ENCODE assay signal across 12 cellular contexts in genomic region chrX:149520636-149521277, GRCh38. TPM values are rescaled to one million over a fixed set of nuclear protein-coding genes. Genes with fewer than 3 reads are reported as not detected.
A peak's percentile ranks its signal among the peaks of the same experiment; 100 is the strongest.
DNase-seq lines count a peak whose midpoint lies in the region; ATAC-seq and TF ChIP-seq lines count a peak whose summit lies in the region.
"Not testable (repeated sequence)": the region's sequence is repeated elsewhere in the genome, so short reads cannot be mapped to it uniquely, and the experiment has no call there.
"Had no signal": no experiment of that assay in that cellular context is flagged by ENCODE, and none has a peak within 500 bp of the region (broad histone marks: within the 10 kb centered on the region; RNA-seq: fewer than 3 reads in every experiment).

No MANE protein-coding gene starts in this region.

- POLR2A ChIA-PET in CD4-positive, alpha-beta T cell (lab: Charles Lee) = interaction anchor here (2.0 to 2.8 kb wide), 2 partner anchors 16 to 19 kb away, joined by 9 to 21 read pairs; partner anchors contain the start of genes EOLA1 and IDS
- POLR2A ChIA-PET in activated CD8-positive, alpha-beta T cell treated with anti-CD3 and anti-CD28 coated beads, Interleukin-2, amount 10 ng/mL, durations not matched to agents 7 days and 5 days (lab: Charles Lee) = not testable (repeated sequence)

- CTCF ChIA-PET in CD4-positive, alpha-beta T cell (lab: Charles Lee) = interaction anchor here (1.6 to 2.4 kb wide), 2 partner anchors 9 to 19 kb away, joined by 3 to 9 read pairs; no protein-coding TSS in a partner anchor
- CTCF ChIA-PET in activated CD8-positive, alpha-beta T cell treated with anti-CD3 and anti-CD28 coated beads, Interleukin-2, amount 10 ng/mL, durations not matched to agents 7 days and 5 days (lab: Charles Lee) = interaction anchor here (2.1 to 3.0 kb wide), 2 partner anchors 9 to 16 kb away, joined by 7 to 46 read pairs; partner anchors contain the start of gene IDS

- peaks cover 37% of the 10 kb centered on the region for H3K4me1 Mint-ChIP-seq in CD4-positive, alpha-beta T cell (ENCODE audit: low read depth)
- H3K4me1 Mint-ChIP-seq in HFFc6 (ENCODE audit: low read depth) (peaks cover 10% of the 10 kb centered on the region), T-helper 17 cell (peaks cover 19% of the 10 kb centered on the region)
- H3K4me1 Mint-ChIP-seq in activated CD8-positive, alpha-beta T cell treated with anti-CD3 and anti-CD28 coated beads, Interleukin-2, amount 10 ng/mL, durations not matched to agents 7 days and 5 days (ENCODE audit: low read depth) = peaks cover 71% of the 10 kb centered on the region
- peaks cover 36% of the 10 kb centered on the region for H3K4me1 Mint-ChIP-seq in activated naive CD8-positive, alpha-beta T cell (ENCODE audit: low read depth)
- peaks cover 29 to 43% of the 10 kb centered on the region in 2 donors for H3K4me1 Mint-ChIP-seq in effector memory CD8-positive, alpha-beta T cell (ENCODE audit: low read depth in 2 of 2)
- H3K4me1 Mint-ChIP-seq in natural killer cell treated with Interleukin-12 subunit alpha and Interleukin-12 subunit beta and Interleukin-15 and Interleukin-18, amount 100 ng/mL, for 72 hours (ENCODE audit: low read depth in 2 of 2) = peaks cover 35 to 55% of the 10 kb centered on the region in 2 donors

- peak overlapping the region; percentile 59 for H3K27ac Mint-ChIP-seq in CD4-positive, alpha-beta T cell
- not testable (repeated sequence) for H3K27ac Mint-ChIP-seq in HFFc6; activated naive CD8-positive, alpha-beta T cell
- H3K27ac Mint-ChIP-seq in T-helper 17 cell = peak overlapping the region; percentile 85
- H3K27ac Mint-ChIP-seq in activated CD8-positive, alpha-beta T cell treated with anti-CD3 and anti-CD28 coated beads, Interleukin-2, amount 10 ng/mL, durations not matched to agents 7 days and 5 days = peak overlapping the region; percentile 85
- H3K27ac Mint-ChIP-seq in effector memory CD8-positive, alpha-beta T cell = peak overlapping the region; percentile 79 to 90
- peak overlapping the region; percentile 14 to 43 for H3K27ac Mint-ChIP-seq in natural killer cell treated with Interleukin-12 subunit alpha and Interleukin-12 subunit beta and Interleukin-15 and Interleukin-18, amount 100 ng/mL, for 72 hours

- DNase-seq in CD4-positive, alpha-beta T cell; T-helper 17 cell; activated CD8-positive, alpha-beta T cell treated with anti-CD3 and anti-CD28 coated beads, Interleukin-2, amount 10 ng/mL, durations not matched to agents 7 days and 5 days; effector memory CD8-positive, alpha-beta T cell; natural killer cell treated with Interleukin-12 subunit alpha and Interleukin-12 subunit beta and Interleukin-15 and Interleukin-18, amount 100 ng/mL, for 72 hours (ENCODE audit: low spot score): not testable (repeated sequence)
- peak; percentile 14 for DNase-seq in HFFc6
- DNase-seq in fibroblast of the aortic adventitia (ENCODE audit: low read depth) = peak; percentile 46

- not testable (repeated sequence) for ATAC-seq in CD4-positive, alpha-beta T cell (ENCODE audit: poor library complexity); T-helper 17 cell; activated CD8-positive, alpha-beta T cell treated with anti-CD3 and anti-CD28 coated beads, Interleukin-2, amount 10 ng/mL, durations not matched to agents 7 days and 5 days; effector memory CD8-positive, alpha-beta T cell (replicated peaks); natural killer cell treated with Interleukin-12 subunit alpha and Interleukin-12 subunit beta and Interleukin-15 and Interleukin-18, amount 100 ng/mL, for 72 hours

- not testable (repeated sequence) for H3K27me3 Mint-ChIP-seq in CD4-positive, alpha-beta T cell; HFFc6 (ENCODE audit: insufficient read depth); T-helper 17 cell; activated CD8-positive, alpha-beta T cell treated with anti-CD3 and anti-CD28 coated beads, Interleukin-2, amount 10 ng/mL, durations not matched to agents 7 days and 5 days (ENCODE audit: low read depth); activated naive CD8-positive, alpha-beta T cell; effector memory CD8-positive, alpha-beta T cell; natural killer cell treated with Interleukin-12 subunit alpha and Interleukin-12 subunit beta and Interleukin-15 and Interleukin-18, amount 100 ng/mL, for 72 hours

- H3K27ac ChIP-seq in CD4-positive, alpha-beta T cell (ENCODE audit: low read depth, low read length) = not testable (repeated sequence)

- not testable (repeated sequence) for H3K9me3 Mint-ChIP-seq in CD4-positive, alpha-beta T cell; HFFc6; activated CD8-positive, alpha-beta T cell treated with anti-CD3 and anti-CD28 coated beads, Interleukin-2, amount 10 ng/mL, durations not matched to agents 7 days and 5 days (ENCODE audit: insufficient read depth); activated naive CD8-positive, alpha-beta T cell (ENCODE audit: low read depth); effector memory CD8-positive, alpha-beta T cell; natural killer cell treated with Interleukin-12 subunit alpha and Interleukin-12 subunit beta and Interleukin-15 and Interleukin-18, amount 100 ng/mL, for 72 hours

- peak overlapping the region; percentile 73 for H3K4me3 Mint-ChIP-seq in CD4-positive, alpha-beta T cell
- H3K4me3 Mint-ChIP-seq in HFFc6 = not testable (repeated sequence)
- peak overlapping the region; percentile 82 for H3K4me3 Mint-ChIP-seq in T-helper 17 cell
- peak overlapping the region; percentile 6 for H3K4me3 Mint-ChIP-seq in activated CD8-positive, alpha-beta T cell treated with anti-CD3 and anti-CD28 coated beads, Interleukin-2, amount 10 ng/mL, durations not matched to agents 7 days and 5 days
- peak overlapping the region; percentile 61 for H3K4me3 Mint-ChIP-seq in activated naive CD8-positive, alpha-beta T cell
- H3K4me3 Mint-ChIP-seq in effector memory CD8-positive, alpha-beta T cell = peak overlapping the region; percentile 65 to 68
- peak overlapping the region; percentile 53 for H3K4me3 Mint-ChIP-seq in natural killer cell treated with Interleukin-12 subunit alpha and Interleukin-12 subunit beta and Interleukin-15 and Interleukin-18, amount 100 ng/mL, for 72 hours

- intact Hi-C loops in CD4-positive, alpha-beta T cell (cut with DNase I, micrococcal nuclease) = loop anchor here in 1 of 2 experiments (2.0 kb wide), 1 partner anchor 16 kb away; the partner anchor contains the start of gene IDS

- not testable (repeated sequence) for TF ChIP-seq CTCF in CD4-positive, alpha-beta T cell (IDR thresholded peaks at IDR 0.05); HFFc6 (IDR thresholded peaks at IDR 0.05); fibroblast of the aortic adventitia (IDR thresholded peaks at IDR 0.05; ENCODE audit: insufficient read depth, low read length)

- H3K27me3 ChIP-seq in CD4-positive, alpha-beta T cell (ENCODE audit: control insufficient read depth, insufficient read depth, low read length) = not testable (repeated sequence)

- H3K36me3 Mint-ChIP-seq in CD4-positive, alpha-beta T cell (ENCODE audit: low read depth); HFFc6 (ENCODE audit: low read depth); T-helper 17 cell (ENCODE audit: low read depth); activated naive CD8-positive, alpha-beta T cell; natural killer cell treated with Interleukin-12 subunit alpha and Interleukin-12 subunit beta and Interleukin-15 and Interleukin-18, amount 100 ng/mL, for 72 hours: not testable (repeated sequence)
- peaks cover 10% of the 10 kb centered on the region for H3K36me3 Mint-ChIP-seq in activated CD8-positive, alpha-beta T cell treated with anti-CD3 and anti-CD28 coated beads, Interleukin-2, amount 10 ng/mL, durations not matched to agents 7 days and 5 days (ENCODE audit: low read depth)
- H3K36me3 Mint-ChIP-seq in effector memory CD8-positive, alpha-beta T cell (ENCODE audit: insufficient read depth) = peaks cover 23% of the 10 kb centered on the region

- H3K9me3 ChIP-seq in CD4-positive, alpha-beta T cell (ENCODE audit: control insufficient read depth, low read length); T-helper 17 cell (ENCODE audit: control insufficient read depth, low read length, poor library complexity, severe bottlenecking): not testable (repeated sequence)

- H3K4me3 ChIP-seq in fibroblast of the aortic adventitia (ENCODE audit: low read depth, low read length) = not testable (repeated sequence)

RNA-seq across cellular contexts. Expression of gene IDS, which starts 15.7 kb away (rescaled TPM):
- total RNA-seq in CD4-positive, alpha-beta T cell = 100 to 1,000 TPM; 256 to 260 TPM
- 10 to 100 TPM; 38.4 to 70.9 (median 55.1) TPM for total RNA-seq in HFFc6 (2021; fragmentation: NEBNext Ultra II Directional; extraction: Animal tissue kit (Norgen Biotek cat#: 25700))
- total RNA-seq in T-helper 17 cell = 100 to 1,000 TPM; 346 to 507 TPM
- total RNA-seq in activated CD8-positive, alpha-beta T cell treated with anti-CD3 and anti-CD28 coated beads, Interleukin-2, amount 10 ng/mL, durations not matched to agents 7 days and 5 days = 10 to 100 TPM; 47.2 to 50.8 TPM
- total RNA-seq in fibroblast of the aortic adventitia (ENCODE audit: low replicate concordance) = 16.8 and 63.3 TPM in 2 replicates
- total RNA-seq in natural killer cell treated with Interleukin-12 subunit alpha and Interleukin-12 subunit beta and Interleukin-15 and Interleukin-18, amount 100 ng/mL, for 72 hours = 100 to 1,000 TPM in 1 of 2 donors, 10 to 100 TPM in 1; 96.0 to 129 TPM

RNA-seq across cellular contexts. Expression of gene EOLA1, which starts 20.1 kb away (rescaled TPM):
- 10 to 100 TPM; 63.1 to 68.5 TPM for total RNA-seq in CD4-positive, alpha-beta T cell
- total RNA-seq in HFFc6 (2021; fragmentation: NEBNext Ultra II Directional; extraction: Animal tissue kit (Norgen Biotek cat#: 25700)) = 10 to 100 TPM; 11.3 to 15.4 (median 13.6) TPM
- 10 to 100 TPM; 66.3 to 72.5 TPM for total RNA-seq in T-helper 17 cell
- 10 to 100 TPM; 45.2 to 46.5 TPM for total RNA-seq in activated CD8-positive, alpha-beta T cell treated with anti-CD3 and anti-CD28 coated beads, Interleukin-2, amount 10 ng/mL, durations not matched to agents 7 days and 5 days
- 11.1 and 19.4 TPM in 2 replicates for total RNA-seq in fibroblast of the aortic adventitia (ENCODE audit: low replicate concordance)
- 10 to 100 TPM; 32.1 to 35.0 TPM for total RNA-seq in natural killer cell treated with Interleukin-12 subunit alpha and Interleukin-12 subunit beta and Interleukin-15 and Interleukin-18, amount 100 ng/mL, for 72 hours

RNA-seq across cellular contexts. Expression of gene HSFX3, which starts 29.0 kb away (rescaled TPM):
- not detected for total RNA-seq in CD4-positive, alpha-beta T cell
- not detected for total RNA-seq in HFFc6 (2021; fragmentation: NEBNext Ultra II Directional; extraction: Animal tissue kit (Norgen Biotek cat#: 25700))
- total RNA-seq in T-helper 17 cell = not detected
- not detected for total RNA-seq in activated CD8-positive, alpha-beta T cell treated with anti-CD3 and anti-CD28 coated beads, Interleukin-2, amount 10 ng/mL, durations not matched to agents 7 days and 5 days
- total RNA-seq in fibroblast of the aortic adventitia (ENCODE audit: low replicate concordance) = not detected in 2 replicates
- not detected for total RNA-seq in natural killer cell treated with Interleukin-12 subunit alpha and Interleukin-12 subunit beta and Interleukin-15 and Interleukin-18, amount 100 ng/mL, for 72 hours
- total RNA-seq: G401, H4, NCI-H460, Right ventricle myocardium superior had no signal
